17 cellular contexts compared by ENCODE assay signal in genomic region chr22:39947488-39948216, GRCh38. TPM values are rescaled to one million over a fixed set of nuclear protein-coding genes. Genes with fewer than 3 reads are reported as not detected.
A peak's percentile ranks its signal among the peaks of the same experiment; 100 is the strongest.
DNase-seq lines count a peak whose midpoint lies in the region; ATAC-seq and TF ChIP-seq lines count a peak whose summit lies in the region.
"Had no signal": no experiment of that assay in that cellular context is flagged by ENCODE, and none has a peak within 500 bp of the region (broad histone marks: within the 10 kb centered on the region; RNA-seq: fewer than 3 reads in every experiment).

No MANE protein-coding gene starts in this region.

- no peak overlapping the region for H3K9ac ChIP-seq in OCI-LY3 (ENCODE audit: low read length)
- no peak overlapping the region for H3K9ac ChIP-seq in Karpas-422 (ENCODE audit: low read length)

- no peaks in the 10 kb centered on the region for H3K9me3 Mint-ChIP-seq in CD4-positive, alpha-beta T cell

- H3K4me2 ChIP-seq in OCI-LY3 (ENCODE audit: low read length) (peak overlapping the region; percentile 41; the same call in 1 of the 2 replicates), Karpas-422 (ENCODE audit: low read depth, low read length, poor library complexity, severe bottlenecking) (no peak overlapping the region)

- no peak for TF ChIP-seq CTCF in CD4-positive, alpha-beta T cell (IDR thresholded peaks at IDR 0.05)
- no peak for TF ChIP-seq CTCF in OCI-LY3 (IDR thresholded peaks at IDR 0.05; ENCODE audit: low read depth, low read length)
- no peak for TF ChIP-seq CTCF in lung (IDR thresholded peaks at IDR 0.05; ENCODE audit: control extremely low read depth, extremely low read depth)

- H3K4me3 ChIP-seq in OCI-LY3 (ENCODE audit: low read length) (no peak overlapping the region), lung (no peak overlapping the region), Karpas-422 (ENCODE audit: low read length) (no peak overlapping the region), aorta (ENCODE audit: low read length in 2 of 2) (no peak overlapping the region)
- H3K4me3 ChIP-seq: right lobe of liver, SK-N-MC had no signal

- no peak for ATAC-seq in CD4-positive, alpha-beta T cell (ENCODE audit: poor library complexity)
- ATAC-seq in lung (ENCODE audit: insufficient read depth, low FRiP score) (peak; percentile 83), GM18909 (IDR thresholded peaks at IDR 0.05; ENCODE audit: poor library complexity, unreplicated experiment) (no peak), aorta (ENCODE audit: low FRiP score) (no peak)

- H3K36me3 ChIP-seq in OCI-LY3 (replicated peaks; ENCODE audit: low read depth, low read length) (no peaks in the 10 kb centered on the region), lung (ENCODE audit: control insufficient read depth in 2 of 2, insufficient read depth in 2 of 2, low read length in 2 of 2) (no peaks in the 10 kb centered on the region), Karpas-422 (ENCODE audit: insufficient read depth, low read length) (no peaks in the 10 kb centered on the region), aorta (ENCODE audit: control insufficient read depth in 1 of 2, insufficient read depth in 2 of 2, low read length in 1 of 2) (no peaks in the 10 kb centered on the region)
- H3K36me3 ChIP-seq: right lobe of liver had no signal

- intact Hi-C loops in CD4-positive, alpha-beta T cell (cut with DNase I, micrococcal nuclease) = loop anchor here in 1 of 2 experiments (5.0 kb wide), 1 partner anchor 400 kb away; the partner anchor contains the start of gene ADSL
- intact Hi-C loops in aorta (cut with DNase I) = no loop called here

- H2AFZ ChIP-seq in OCI-LY3 (ENCODE audit: low read depth, low read length) (no peak overlapping the region), Karpas-422 (ENCODE audit: low read length) (no peak overlapping the region)

- POLR2A ChIA-PET in CD4-positive, alpha-beta T cell (lab: Charles Lee) = interaction anchor here (1.1 to 2.2 kb wide), 4 partner anchors 11 to 97 kb away, joined by 3 to 5 read pairs (median 4); no protein-coding TSS in a partner anchor

- H3K4me3 Mint-ChIP-seq in CD4-positive, alpha-beta T cell = peak overlapping the region; percentile 69

- peaks cover 100% of the 10 kb centered on the region for H3K4me1 Mint-ChIP-seq in CD4-positive, alpha-beta T cell (ENCODE audit: low read depth)

- H3K79me2 ChIP-seq in OCI-LY3 (ENCODE audit: low read length) (no peaks in the 10 kb centered on the region), Karpas-422 (ENCODE audit: low read length) (no peaks in the 10 kb centered on the region)

- H3K27me3 ChIP-seq in CD4-positive, alpha-beta T cell (ENCODE audit: control insufficient read depth, insufficient read depth, low read length) = no peaks in the 10 kb centered on the region
- peaks cover 46% of the 10 kb centered on the region for H3K27me3 ChIP-seq in OCI-LY3 (ENCODE audit: low read depth, low read length)
- no peaks in the 10 kb centered on the region for H3K27me3 ChIP-seq in lung (ENCODE audit: control insufficient read depth, insufficient read depth)
- H3K27me3 ChIP-seq in Karpas-422 (ENCODE audit: low read length) = no peaks in the 10 kb centered on the region
- no peaks in the 10 kb centered on the region for H3K27me3 ChIP-seq in aorta (ENCODE audit: control insufficient read depth in 1 of 2, insufficient read depth in 2 of 2, low read length in 1 of 2)
- H3K27me3 ChIP-seq: right lobe of liver had no signal

- H3K9me2 ChIP-seq in Karpas-422 (replicated peaks; ENCODE audit: insufficient read depth, low read length) = no peaks in the 10 kb centered on the region

- H4K20me1 ChIP-seq in OCI-LY3 (ENCODE audit: insufficient read depth, low read length) (no peaks in the 10 kb centered on the region), Karpas-422 (ENCODE audit: insufficient read depth, low read depth, low read length) (no peaks in the 10 kb centered on the region; the same call in 1 of the 2 replicates)

- H3K36me3 Mint-ChIP-seq in CD4-positive, alpha-beta T cell (ENCODE audit: low read depth) = peaks cover 88% of the 10 kb centered on the region

- DNase-seq in CD4-positive, alpha-beta T cell = no peak
- DNase-seq in DMS53 treated with DMSO at 0.1 percent for 48 hours (lab: John Stamatoyannopoulos, UW; ENCODE audit: unreplicated experiment) (peak; percentile 82), lung (ENCODE audit: low spot score) (peak; percentile 82), Karpas-422 (no peak), aorta (no peak)
- no peak for DNase-seq in stimulated activated CD4-positive, alpha-beta T cell treated with anti-CD3 and anti-CD28 coated beads, Interleukin-2, amount 100 ng/mL, for 24 hours
- DNase-seq: activated CD4-positive, alpha-beta T cell treated with anti-CD3 and anti-CD28 coated beads for 1 hour; NK-92 treated with Interleukin-12 subunit alpha and Interleukin-12 subunit beta, amount 100 ng/mL, for 24 hours; right lobe of liver had no signal

- no peaks in the 10 kb centered on the region for H3K9me3 ChIP-seq in CD4-positive, alpha-beta T cell (ENCODE audit: control insufficient read depth, low read length)
- H3K9me3 ChIP-seq in OCI-LY3 (ENCODE audit: insufficient read depth, low read length) (no peaks in the 10 kb centered on the region), lung (ENCODE audit: control insufficient read depth in 2 of 2, insufficient read depth in 1 of 2, low read length in 1 of 2) (no peaks in the 10 kb centered on the region), Karpas-422 (ENCODE audit: low read length) (no peaks in the 10 kb centered on the region), aorta (ENCODE audit: control insufficient read depth, low read length) (no peaks in the 10 kb centered on the region)
- H3K9me3 ChIP-seq: right lobe of liver had no signal

- peaks cover 29% of the 10 kb centered on the region for H3K4me1 ChIP-seq in OCI-LY3 (ENCODE audit: low read length)
- H3K4me1 ChIP-seq in lung (ENCODE audit: control insufficient read depth in 2 of 2, insufficient read depth in 2 of 2, low read length in 2 of 2) = peaks cover 0 to 9% of the 10 kb centered on the region in 2 donors
- H3K4me1 ChIP-seq in Karpas-422 (ENCODE audit: low read length) = peaks cover 28% of the 10 kb centered on the region
- H3K4me1 ChIP-seq in aorta (ENCODE audit: control insufficient read depth in 1 of 2, insufficient read depth in 2 of 2, low read length in 2 of 2) = no peaks in the 10 kb centered on the region
- H3K4me1 ChIP-seq: right lobe of liver had no signal

- no peaks in the 10 kb centered on the region for H3K27me3 Mint-ChIP-seq in CD4-positive, alpha-beta T cell

- H3K27ac Mint-ChIP-seq in CD4-positive, alpha-beta T cell = no peak overlapping the region

- 72 to 85% methylated on average over 5 of the region's 5 CpGs for WGBS in lung, 2 donors
- WGBS in aorta, 2 donors = 86 to 90% methylated on average over 5 of the region's 5 CpGs

- H3K27ac ChIP-seq in CD4-positive, alpha-beta T cell (ENCODE audit: low read depth, low read length) = peak overlapping the region; percentile 26
- H3K27ac ChIP-seq in OCI-LY3 (ENCODE audit: low read length) (no peak overlapping the region), lung (ENCODE audit: low read depth in 1 of 2, low read length in 1 of 2) (no peak overlapping the region), Karpas-422 (ENCODE audit: low read length) (no peak overlapping the region), aorta (ENCODE audit: low read depth in 1 of 2, low read length in 2 of 2) (no peak overlapping the region)
- H3K27ac ChIP-seq: right lobe of liver, SK-N-MC had no signal

- CTCF ChIA-PET in CD4-positive, alpha-beta T cell (lab: Charles Lee) = no interaction called here

RNA-seq across cellular contexts. Expression of gene TMA7B, which starts 12.5 kb away (rescaled TPM):
- 1 to 10 TPM; 5.7 to 6.5 TPM for total RNA-seq in CD4-positive, alpha-beta T cell
- under 1 TPM; 0.31 to 0.57 TPM for total RNA-seq in lung
- under 1 TPM; 0.35 to 0.41 TPM for polyA plus RNA-seq in lung
- not detected in 2 replicates for total RNA-seq in Karpas-422 (2014; rRNA removed; shearing (Covaris generic); ENCODE audit: low replicate concordance)
- total RNA-seq in aorta = under 1 TPM; 0.39 to 0.42 TPM
- polyA plus RNA-seq in aorta = not detected
- total RNA-seq: dermis blood vessel endothelial cell, M059J, myocyte had no signal

RNA-seq across cellular contexts. Expression of gene GRAP2, which starts 46.8 kb away (rescaled TPM):
- 10 to 100 TPM; 65.3 to 75.6 TPM for total RNA-seq in CD4-positive, alpha-beta T cell
- total RNA-seq in lung = 1 to 10 TPM; 2.8 to 6.9 TPM
- polyA plus RNA-seq in lung = 1 to 10 TPM; 1.9 to 5.5 TPM
- not detected in 2 replicates for total RNA-seq in Karpas-422 (2014; rRNA removed; shearing (Covaris generic); ENCODE audit: low replicate concordance)
- total RNA-seq in aorta = 1 to 10 TPM; 2.0 to 3.6 TPM
- under 1 TPM in 1 of 2 donors, not detected in 1; 0.05 TPM for polyA plus RNA-seq in aorta
- total RNA-seq: dermis blood vessel endothelial cell, myocyte had no signal

RNA-seq across cellular contexts. Expression of gene FAM83F, which starts 47.1 kb away (rescaled TPM):
- 1 to 10 TPM; 5.2 to 6.8 TPM for total RNA-seq in CD4-positive, alpha-beta T cell
- total RNA-seq in lung (1 to 10 TPM; 1.0 to 3.0 TPM), aorta (under 1 TPM; 0.15 to 0.84 TPM)
- polyA plus RNA-seq in lung (under 1 TPM; 0.53 to 0.85 TPM), aorta (under 1 TPM in 1 of 2 donors, not detected in 1; 0.88 TPM)
- total RNA-seq in Karpas-422 (2014; rRNA removed; shearing (Covaris generic); ENCODE audit: low replicate concordance) = under 0.01 and 0.07 TPM in 2 replicates
- total RNA-seq: M059J, myocyte had no signal

RNA-seq across cellular contexts. Expression of gene ENTHD1, which starts 54.1 kb away (rescaled TPM):
- total RNA-seq in CD4-positive, alpha-beta T cell = under 1 TPM in 1 of 2 experiments, not detected in 1; 0.47 TPM
- under 1 TPM in 1 of 2 donors, not detected in 1; 0.15 TPM for total RNA-seq in lung
- polyA plus RNA-seq in lung = under 1 TPM in 1 of 2 donors, not detected in 1; 0.04 TPM
- not detected in 2 replicates for total RNA-seq in Karpas-422 (2014; rRNA removed; shearing (Covaris generic); ENCODE audit: low replicate concordance)
- total RNA-seq in aorta = under 1 TPM in 1 of 2 donors, not detected in 1; 0.12 TPM
- not detected for polyA plus RNA-seq in aorta
- total RNA-seq: dermis blood vessel endothelial cell, M059J, myocyte, right lobe of liver, temporal lobe had no signal
- polyA plus RNA-seq: adipose tissue had no signal

Comparison
In these comparisons a context has a peak if more than half of its experiments do, and no peak if none do; other contexts are left out.
1. DNase-seq: peak in DMS53 treated with DMSO at 0.1 percent for 48 hours (single experiment) and lung (single experiment); none in CD4-positive, alpha-beta T cell (0 of 10), Karpas-422 (single experiment), aorta (0 of 2) and stimulated activated CD4-positive, alpha-beta T cell treated with anti-CD3 and anti-CD28 coated beads, Interleukin-2, amount 100 ng/mL, for 24 hours (0 of 2).
2. RNA of gene GRAP2, which starts 46.8 kb away (total RNA-seq): 65.3 to 75.6 TPM in CD4-positive, alpha-beta T cell; 2.8 to 6.9 TPM in lung, 2.0 to 3.6 TPM in aorta and not detected in Karpas-422; every median in the first group is over 4 times any median in the second.